Comparison of ENCODE assay signal across 24 cellular contexts in genomic region chr22:22744412-22745224, GRCh38.
"Had no signal": no experiment of that assay in that cellular context is flagged by ENCODE, and none has a peak within 500 bp of the region (broad histone marks: within the 10 kb centered on the region; RNA-seq: fewer than 3 reads in every experiment).

No MANE protein-coding gene starts in this region.

- H3K4me3 ChIP-seq: heart left ventricle, hepatocyte, left lung, mucosa of descending colon, pancreas, right lobe of liver, smooth muscle cell, stomach, thyroid gland had no signal

- H3K4me1 Mint-ChIP-seq: mesothelial cell of epicardium, nephron progenitor cell had no signal

- H3K4me1 ChIP-seq: heart left ventricle, left lung, pancreas, right lobe of liver, stomach, thyroid gland had no signal

- H3K36me3 ChIP-seq: heart left ventricle, left lung, pancreas, right lobe of liver, stomach, thyroid gland had no signal

- H3K27ac ChIP-seq: heart left ventricle, hepatocyte, left lung, pancreas, right lobe of liver, stomach, thyroid gland had no signal

- H3K9me3 Mint-ChIP-seq: effector memory CD8-positive, alpha-beta T cell; naive B cell had no signal

- ATAC-seq: left cardiac atrium, left lung had no signal

- DNase-seq: cerebellar nuclear complex; cortex of kidney; effector memory CD8-positive, alpha-beta T cell; heart left ventricle; left cardiac atrium; left lung; mesenchymal stem cell; mucosa of descending colon; naive B cell; nephron progenitor cell; occipital lobe; pancreas; right lobe of liver; stimulated activated CD4-positive, alpha-beta T cell treated with anti-CD3 and anti-CD28 coated beads, Interleukin-12 subunit alpha, Interleukin-12 subunit beta, amount 100 ng/mL, for 4 hours; stimulated activated CD4-positive, alpha-beta T cell treated with anti-CD3 and anti-CD28 coated beads, Interleukin-1b, Interleukin-23, amount 100 ng/mL, for 48 hours; stimulated activated CD4-positive, alpha-beta T cell treated with anti-CD3 and anti-CD28 coated beads, Interleukin-4, amount 100 ng/mL, for 1 hour; stimulated activated CD8-positive, alpha-beta memory T cell treated with anti-CD3 and anti-CD28 coated beads, Interleukin-4, amount 100 ng/mL, for 48 hours; stimulated activated naive CD4-positive, alpha-beta T cell treated with Interleukin-2 at 50 U/mL for 16 hours; stomach; thyroid gland had no signal

- H3K27ac Mint-ChIP-seq: effector memory CD8-positive, alpha-beta T cell; mesothelial cell of epicardium; nephron progenitor cell; progenitor cell of endocrine pancreas had no signal

- H3K9me3 ChIP-seq: heart left ventricle, left lung, mucosa of descending colon, pancreas, right lobe of liver, stomach, thyroid gland had no signal

- H3K4me2 ChIP-seq: hepatocyte, smooth muscle cell had no signal

- H3K4me3 Mint-ChIP-seq: mesothelial cell of epicardium, nephron progenitor cell had no signal

- H2AFZ ChIP-seq: hepatocyte had no signal

- H3K27me3 ChIP-seq: right lobe of liver, thyroid gland had no signal

- H3K36me3 Mint-ChIP-seq: mesothelial cell of epicardium, naive B cell had no signal
